In the genomic region with DNA sequence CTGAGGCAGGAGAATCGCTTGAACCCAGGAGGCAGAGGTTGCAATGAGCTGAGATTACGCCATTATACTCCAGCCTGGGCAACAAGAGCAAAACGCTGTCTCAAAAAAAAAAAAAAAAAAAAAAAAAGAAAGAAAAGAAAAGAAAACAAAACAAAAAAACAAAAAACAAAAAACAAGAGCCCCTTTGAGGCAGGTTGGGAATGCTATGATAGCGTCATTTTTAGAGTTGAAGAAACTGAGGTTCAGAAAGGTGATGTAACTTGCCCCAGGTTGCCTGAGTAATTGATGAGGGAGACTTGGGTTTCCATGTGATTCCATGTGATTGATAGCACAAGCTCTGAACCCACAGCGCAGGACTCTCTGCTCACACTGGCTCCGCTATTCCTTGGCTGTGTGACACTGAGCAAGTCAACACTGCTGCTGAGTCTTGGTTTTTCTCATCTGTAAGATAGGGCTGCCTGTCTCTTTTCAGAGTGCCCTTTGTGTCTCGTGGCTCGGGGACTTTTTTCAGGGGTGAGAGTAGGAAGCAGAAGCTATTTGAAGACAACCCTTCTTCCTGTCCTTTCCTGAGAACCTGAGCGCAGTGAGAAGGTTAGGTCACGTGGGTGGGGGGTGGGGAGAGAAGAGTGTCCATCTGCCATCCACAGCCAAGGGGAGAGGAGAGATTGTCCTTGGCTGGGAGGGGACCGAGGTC, we compare ENCODE assay signal across 1 cellular context.
TF ChIP-seq lines count a peak whose summit lies in the region.

No MANE protein-coding gene starts in this region.

TF ChIP-seq in GM12878, 131 proteins besides CTCF, POLR2A, EP300 and RAD21 (continued from another document):
- TF ChIP-seq CHD2 (IDR thresholded peaks at IDR 0.05; ENCODE audit: borderline replicate concordance, low read depth, low read length) = peak; percentile 75; the same call in 1 of the 2 replicates
- peak; percentile 19 to 24; a peak in 2 of 4 replicates for TF ChIP-seq IKZF2 (IDR thresholded peaks at IDR 0.05)
- TF ChIP-seq BCL11A (IDR thresholded peaks at IDR 0.05; ENCODE audit: low read depth, low read length) = 0 out of 2 replicates have a peak, but pooled peaks have one; percentile 19
- TF ChIP-seq SMAD5 (IDR thresholded peaks at IDR 0.05; ENCODE audit: low read depth) = peak; percentile 67; the same call in 1 of the 2 replicates
- TF ChIP-seq, protein P1, sequence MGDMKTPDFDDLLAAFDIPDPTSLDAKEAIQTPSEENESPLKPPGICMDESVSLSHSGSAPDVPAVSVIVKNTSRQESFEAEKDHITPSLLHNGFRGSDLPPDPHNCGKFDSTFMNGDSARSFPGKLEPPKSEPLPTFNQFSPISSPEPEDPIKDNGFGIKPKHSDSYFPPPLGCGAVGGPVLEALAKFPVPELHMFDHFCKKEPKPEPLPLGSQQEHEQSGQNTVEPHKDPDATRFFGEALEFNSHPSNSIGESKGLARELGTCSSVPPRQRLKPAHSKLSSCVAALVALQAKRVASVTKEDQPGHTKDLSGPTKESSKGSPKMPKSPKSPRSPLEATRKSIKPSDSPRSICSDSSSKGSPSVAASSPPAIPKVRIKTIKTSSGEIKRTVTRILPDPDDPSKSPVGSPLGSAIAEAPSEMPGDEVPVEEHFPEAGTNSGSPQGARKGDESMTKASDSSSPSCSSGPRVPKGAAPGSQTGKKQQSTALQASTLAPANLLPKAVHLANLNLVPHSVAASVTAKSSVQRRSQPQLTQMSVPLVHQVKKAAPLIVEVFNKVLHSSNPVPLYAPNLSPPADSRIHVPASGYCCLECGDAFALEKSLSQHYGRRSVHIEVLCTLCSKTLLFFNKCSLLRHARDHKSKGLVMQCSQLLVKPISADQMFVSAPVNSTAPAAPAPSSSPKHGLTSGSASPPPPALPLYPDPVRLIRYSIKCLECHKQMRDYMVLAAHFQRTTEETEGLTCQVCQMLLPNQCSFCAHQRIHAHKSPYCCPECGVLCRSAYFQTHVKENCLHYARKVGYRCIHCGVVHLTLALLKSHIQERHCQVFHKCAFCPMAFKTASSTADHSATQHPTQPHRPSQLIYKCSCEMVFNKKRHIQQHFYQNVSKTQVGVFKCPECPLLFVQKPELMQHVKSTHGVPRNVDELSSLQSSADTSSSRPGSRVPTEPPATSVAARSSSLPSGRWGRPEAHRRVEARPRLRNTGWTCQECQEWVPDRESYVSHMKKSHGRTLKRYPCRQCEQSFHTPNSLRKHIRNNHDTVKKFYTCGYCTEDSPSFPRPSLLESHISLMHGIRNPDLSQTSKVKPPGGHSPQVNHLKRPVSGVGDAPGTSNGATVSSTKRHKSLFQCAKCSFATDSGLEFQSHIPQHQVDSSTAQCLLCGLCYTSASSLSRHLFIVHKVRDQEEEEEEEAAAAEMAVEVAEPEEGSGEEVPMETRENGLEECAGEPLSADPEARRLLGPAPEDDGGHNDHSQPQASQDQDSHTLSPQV (IDR thresholded peaks at IDR 0.05) = no peak
- TF ChIP-seq, protein P2, sequence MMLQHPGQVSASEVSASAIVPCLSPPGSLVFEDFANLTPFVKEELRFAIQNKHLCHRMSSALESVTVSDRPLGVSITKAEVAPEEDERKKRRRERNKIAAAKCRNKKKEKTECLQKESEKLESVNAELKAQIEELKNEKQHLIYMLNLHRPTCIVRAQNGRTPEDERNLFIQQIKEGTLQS (IDR thresholded peaks at IDR 0.05; ENCODE audit: borderline replicate concordance, extremely low read depth, low read depth, low read length) = peak; percentile 62; the same call in 1 of the 2 replicates
